Comparison of ENCODE assay signal across 11 cellular contexts in the genomic region with DNA sequence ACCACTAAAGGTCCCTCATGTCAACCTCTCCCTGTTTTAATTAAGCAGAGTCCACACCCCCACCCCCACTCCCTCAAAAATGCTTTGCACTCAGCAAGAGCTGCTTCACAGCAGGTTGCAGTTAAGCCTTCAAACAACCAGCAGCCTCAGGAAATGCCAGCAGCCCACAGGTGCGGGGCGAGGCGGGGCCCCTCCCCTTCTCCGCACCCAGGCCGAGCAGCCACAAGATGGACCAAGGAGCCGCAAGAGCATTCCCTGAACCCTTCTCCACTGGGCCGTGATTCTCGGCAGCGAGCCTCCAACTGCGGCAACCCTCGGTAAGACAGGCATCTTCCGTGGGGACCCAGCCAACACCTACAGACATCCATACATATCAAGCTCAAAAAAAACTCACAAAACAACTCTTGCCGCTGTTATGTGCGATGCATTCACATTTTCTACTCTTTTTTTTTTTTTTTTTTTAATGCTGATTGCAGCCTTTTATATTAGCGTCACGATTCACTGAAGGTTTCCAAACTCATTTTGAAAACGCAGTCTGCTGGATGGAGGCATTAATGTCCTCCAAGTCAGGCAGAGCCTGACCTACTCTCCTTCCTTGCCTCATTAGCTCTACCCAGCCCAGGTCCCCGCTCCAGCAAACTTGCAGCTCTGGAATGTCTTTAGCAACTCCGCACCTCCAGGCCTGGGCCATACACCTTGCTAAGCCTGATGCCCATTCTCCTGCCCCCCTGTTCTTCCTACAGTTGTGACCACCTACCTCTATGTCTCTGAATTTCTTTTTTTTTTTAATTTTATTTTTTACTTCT.
DNase-seq lines count a peak whose midpoint lies in the region; ATAC-seq and TF ChIP-seq lines count a peak whose summit lies in the region.
"Had no signal": no experiment of that assay in that cellular context is flagged by ENCODE, and none has a peak within 500 bp of the region (broad histone marks: within the 10 kb centered on the region; RNA-seq: fewer than 3 reads in every experiment).

No MANE protein-coding gene starts in this region.

- H3K36me3 Mint-ChIP-seq in activated CD8-positive, alpha-beta T cell treated with anti-CD3 and anti-CD28 coated beads for 36 hours (ENCODE audit: low read depth) = no peaks in the 10 kb centered on the region

- intact Hi-C loops in activated CD8-positive, alpha-beta T cell treated with anti-CD3 and anti-CD28 coated beads for 36 hours (cut with micrococcal nuclease) = no loop called here

- peaks cover 10% of the 10 kb centered on the region for H3K4me1 Mint-ChIP-seq in activated CD8-positive, alpha-beta T cell treated with anti-CD3 and anti-CD28 coated beads for 36 hours (ENCODE audit: low read depth)

- no peak for TF ChIP-seq POLR2A in GM18505 (IDR thresholded peaks at IDR 0.05; ENCODE audit: borderline replicate concordance, extremely low read depth, insufficient read depth, insufficient read length)

- no peak overlapping the region for H3K27ac Mint-ChIP-seq in activated CD8-positive, alpha-beta T cell treated with anti-CD3 and anti-CD28 coated beads for 36 hours

- no peak overlapping the region for H3K4me3 ChIP-seq in AG04449 (ENCODE audit: low read depth, low read length)
- H3K4me3 ChIP-seq: left ventricle myocardium inferior had no signal

- H3K4me3 Mint-ChIP-seq in activated CD8-positive, alpha-beta T cell treated with anti-CD3 and anti-CD28 coated beads for 36 hours = no peak overlapping the region

- CTCF ChIA-PET in AG04449 (lab: Yijun Ruan, JAX) = no interaction called here
- CTCF ChIA-PET in activated CD8-positive, alpha-beta T cell treated with anti-CD3 and anti-CD28 coated beads for 36 hours (lab: Charles Lee) = no interaction called here

- no peak for DNase-seq in AG04449 (ENCODE audit: low read depth, low spot score)
- DNase-seq in HT-29 (ENCODE audit: low spot score) = peak; percentile 45
- DNase-seq in activated CD8-positive, alpha-beta T cell treated with anti-CD3 and anti-CD28 coated beads for 36 hours = peak; percentile 17
- DNase-seq in iris pigment epithelial cell (ENCODE audit: low read depth) = peak; percentile 4
- DNase-seq in mucosa of gallbladder (ENCODE audit: low spot score) = no peak
- DNase-seq: left ventricle myocardium inferior; NCI-H446; stimulated activated CD4-positive, alpha-beta T cell treated with anti-CD3 and anti-CD28 coated beads, Interleukin-4, amount 100 ng/mL, for 4 hours had no signal

- H3K27me3 Mint-ChIP-seq in activated CD8-positive, alpha-beta T cell treated with anti-CD3 and anti-CD28 coated beads for 36 hours = peaks cover 9% of the 10 kb centered on the region

- peak; percentile 55 for ATAC-seq in activated CD8-positive, alpha-beta T cell treated with anti-CD3 and anti-CD28 coated beads for 36 hours
- ATAC-seq in GM18505 (IDR thresholded peaks at IDR 0.05; ENCODE audit: unreplicated experiment) (no peak), HG02870 (IDR thresholded peaks at IDR 0.05; ENCODE audit: unreplicated experiment) (no peak), GM18498 (IDR thresholded peaks at IDR 0.05; ENCODE audit: unreplicated experiment) (no peak)

- POLR2A ChIA-PET in AG04449 (lab: Yijun Ruan, JAX) = no interaction called here
- POLR2A ChIA-PET in activated CD8-positive, alpha-beta T cell treated with anti-CD3 and anti-CD28 coated beads for 36 hours (lab: Charles Lee) = no interaction called here

- TF ChIP-seq CTCF in AG04449 (IDR thresholded peaks at IDR 0.05; ENCODE audit: insufficient read depth, low read length, missing control alignments) = peak; percentile 12
- TF ChIP-seq CTCF in activated CD8-positive, alpha-beta T cell treated with anti-CD3 and anti-CD28 coated beads for 36 hours (IDR thresholded peaks at IDR 0.05) = no peak

- no peaks in the 10 kb centered on the region for H3K9me3 Mint-ChIP-seq in activated CD8-positive, alpha-beta T cell treated with anti-CD3 and anti-CD28 coated beads for 36 hours

Comparison
In these comparisons a context has a peak if more than half of its experiments do, and no peak if none do; other contexts are left out.
1. DNase-seq: peak in HT-29 (single experiment), activated CD8-positive, alpha-beta T cell treated with anti-CD3 and anti-CD28 coated beads for 36 hours (single experiment) and iris pigment epithelial cell (single experiment); none in AG04449 (single experiment) and mucosa of gallbladder (single experiment).